In genomic region chr18:58687871-58688308, GRCh38 we compare ENCODE assay signal across 8 cellular contexts. TPM values are rescaled to one million over a fixed set of nuclear protein-coding genes. Genes with fewer than 3 reads are reported as not detected.
DNase-seq lines count a peak whose midpoint lies in the region; ATAC-seq and TF ChIP-seq lines count a peak whose summit lies in the region.

No MANE protein-coding gene starts in this region.

- H3K27me3 Mint-ChIP-seq in T-helper 17 cell (no peaks in the 10 kb centered on the region), chondrocyte (ENCODE audit: low read depth) (no peaks in the 10 kb centered on the region)

- H3K27me3 ChIP-seq in effector memory CD4-positive, alpha-beta T cell (replicated peaks; ENCODE audit: control insufficient read depth, insufficient read depth, low read length, poor library complexity, severe bottlenecking), result no peaks in the 10 kb centered on the region

- H3K4me3 ChIP-seq in effector memory CD4-positive, alpha-beta T cell (ENCODE audit: insufficient read depth, low read depth, low read length, poor library complexity, severe bottlenecking), result no peak overlapping the region

- H3K4me1 Mint-ChIP-seq in T-helper 17 cell (peaks cover 59% of the 10 kb centered on the region), chondrocyte (ENCODE audit: low read depth) (peaks cover 5% of the 10 kb centered on the region)

- H3K4me3 Mint-ChIP-seq in T-helper 17 cell (peak overlapping the region; percentile 82), chondrocyte (ENCODE audit: unreplicated experiment) (no peak overlapping the region)

- CTCF ChIA-PET in GM10248 (lab: Yijun Ruan, JAX), result interaction anchor here (2.4 to 3.3 kb wide), 2 partner anchors 10 to 16 kb away, joined by 10 to 11 read pairs; partner anchors contain the start of gene MALT1

- peaks cover 19% of the 10 kb centered on the region for H3K36me3 ChIP-seq in effector memory CD4-positive, alpha-beta T cell (ENCODE audit: control insufficient read depth, insufficient read depth, low read length)

- no peaks in the 10 kb centered on the region for H3K9me3 ChIP-seq in T-helper 17 cell (ENCODE audit: control insufficient read depth, low read length, poor library complexity, severe bottlenecking)
- no peaks in the 10 kb centered on the region for H3K9me3 ChIP-seq in effector memory CD4-positive, alpha-beta T cell (ENCODE audit: control insufficient read depth, low read length)

- H3K4me1 ChIP-seq in effector memory CD4-positive, alpha-beta T cell (ENCODE audit: control insufficient read depth, insufficient read depth, low read length, poor library complexity, severe bottlenecking), result peaks cover 51% of the 10 kb centered on the region

- H3K36me3 Mint-ChIP-seq in T-helper 17 cell (ENCODE audit: low read depth), result peaks cover 10% of the 10 kb centered on the region
- peaks cover 13% of the 10 kb centered on the region for H3K36me3 Mint-ChIP-seq in chondrocyte (ENCODE audit: low read depth)

- TF ChIP-seq CTCF in GM10248 (IDR thresholded peaks at IDR 0.05; ENCODE audit: control extremely low read depth, extremely low read depth, low read depth, missing control alignments), result no peak
- no peak for TF ChIP-seq CTCF in chondrocyte (IDR thresholded peaks at IDR 0.05)

- POLR2A ChIA-PET in GM10248 (lab: Yijun Ruan, JAX), result no interaction called here

- peak; percentile 62 for DNase-seq in GM10248 (ENCODE audit: extremely low spot score)
- peak; percentile 32 to 67 (median 52) for DNase-seq in T-helper 17 cell
- DNase-seq in effector memory CD4-positive, alpha-beta T cell, result peak; percentile 45 to 70 (median 57)
- DNase-seq in DMS 273 (lab: John Stamatoyannopoulos, UW; ENCODE audit: unreplicated experiment), result no peak
- DNase-seq in NCI-H526 treated with DMSO at 0.1 percent for 48 hours (lab: John Stamatoyannopoulos, UW), result no peak
- DNase-seq in chondrocyte (ENCODE audit: low spot score), result no peak
- DNase-seq in pons (ENCODE audit: low spot score), result no peak

- ATAC-seq in GM21723 (IDR thresholded peaks at IDR 0.05; ENCODE audit: unreplicated experiment), result peak; percentile 94
- peak; percentile 97 for ATAC-seq in T-helper 17 cell

- peak overlapping the region; percentile 68 for H3K27ac ChIP-seq in effector memory CD4-positive, alpha-beta T cell (ENCODE audit: insufficient read depth, low read length, poor library complexity, severe bottlenecking)

- H3K27ac Mint-ChIP-seq in T-helper 17 cell, result peak overlapping the region; percentile 98
- no peak overlapping the region for H3K27ac Mint-ChIP-seq in chondrocyte (ENCODE audit: unreplicated experiment)

- H3K9me3 Mint-ChIP-seq in chondrocyte (ENCODE audit: low read depth), result no peaks in the 10 kb centered on the region

RNA-seq across cellular contexts. Expression of gene MALT1, which starts 16.6 kb away (rescaled TPM):
- 100 to 1,000 TPM in 1 of 2 donors, 10 to 100 TPM in 1; 87.8 to 108 TPM for total RNA-seq in T-helper 17 cell
- 15.9 to 23.3 TPM (median 17.4 TPM) in 3 replicates for total RNA-seq in chondrocyte

RNA-seq across cellular contexts. Expression of gene ALPK2, which starts 59.0 kb away (rescaled TPM):
- total RNA-seq in T-helper 17 cell (1 to 10 TPM in 1 of 2 donors, under 1 TPM in 1; 0.65 to 2.6 TPM), chondrocyte (26.4 to 50.1 TPM (median 46.4 TPM) in 3 replicates)

Comparison
In these comparisons a context has a peak if more than half of its experiments do, and no peak if none do; other contexts are left out.
1. DNase-seq: peak in GM10248 (single experiment), T-helper 17 cell (3 of 3) and effector memory CD4-positive, alpha-beta T cell (3 of 3); none in DMS 273 (single experiment), NCI-H526 treated with DMSO at 0.1 percent for 48 hours (single experiment), chondrocyte (single experiment) and pons (single experiment).